6 cellular contexts compared by ENCODE assay signal in genomic region chr20:53057579-53057978, GRCh38.
"Had no signal": no experiment of that assay in that cellular context is flagged by ENCODE, and none has a peak within 500 bp of the region (broad histone marks: within the 10 kb centered on the region; RNA-seq: fewer than 3 reads in every experiment).

No MANE protein-coding gene starts in this region.

- H3K4me3 Mint-ChIP-seq: GM23338, H9 had no signal

- H3K4me2 ChIP-seq: GM23338 had no signal

- H3K9me3 Mint-ChIP-seq: GM23338 had no signal

- H3K4me3 ChIP-seq: GM23338 had no signal

- DNase-seq: H9, HCEC 1CT, IMR-90 had no signal

- ATAC-seq: GM23338 had no signal

- H3K27ac Mint-ChIP-seq: GM23338, H9 had no signal

- H2AFZ ChIP-seq: GM23338 had no signal

- FAIRE-seq: H1, H54 had no signal
